22 cellular contexts compared by ENCODE assay signal in genomic region chrX:88378406-88378805, GRCh38.
"Had no signal": no experiment of that assay in that cellular context is flagged by ENCODE, and none has a peak within 500 bp of the region (broad histone marks: within the 10 kb centered on the region; RNA-seq: fewer than 3 reads in every experiment).

No MANE protein-coding gene starts in this region.

- DNase-seq: Karpas-422, KG1, MG63, NCI-H1092, NCI-H1105 treated with DMSO at 0.1 percent for 48 hours, NCI-H1417 treated with DMSO at 0.1 percent for 48 hours, NCI-H146, NCI-H187, NCI-H2029, NCI-H2081 treated with DMSO at 0.1 percent for 48 hours, NCI-H2171, NCI-H226, NCI-H446, NCI-H510A, NCI-H524 treated with DMSO at 0.1 percent for 48 hours, NCI-H69, NCI-H774, RPMI8226, SHP77, SK-N-SH, SW 1271 had no signal

- H3K36me3 ChIP-seq: MG63 had no signal

- H3K4me3 ChIP-seq: MG63 had no signal

- H3K9ac ChIP-seq: SK-N-SH had no signal

- FAIRE-seq: RCC 7860 had no signal

- H3K4me2 ChIP-seq: SK-N-SH had no signal

- H3K9me3 ChIP-seq: MG63, SK-N-SH had no signal

- H3K27me3 ChIP-seq: MG63 had no signal
